In the genomic region with DNA sequence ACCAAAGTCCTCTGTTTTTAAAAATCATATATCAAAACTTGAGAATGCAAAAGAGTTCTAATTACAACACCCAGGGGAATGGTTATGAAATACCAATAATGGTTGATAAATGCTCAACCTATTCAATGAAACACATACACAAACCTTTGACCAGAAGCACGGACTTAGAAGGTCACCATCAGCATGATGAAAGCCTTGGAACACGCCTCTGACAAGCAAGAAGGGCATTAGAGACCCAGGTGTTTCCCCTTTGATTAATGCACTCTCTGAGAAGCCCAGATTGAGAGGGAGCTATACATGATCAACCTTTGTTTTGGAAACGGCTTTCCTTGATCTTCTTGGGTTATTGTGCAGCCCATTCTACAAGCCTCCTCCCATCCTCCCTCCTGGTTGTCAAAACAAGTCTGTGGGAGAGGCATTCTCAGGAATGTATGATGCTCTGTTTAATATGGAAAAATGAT, we compare ENCODE assay signal across 13 cellular contexts.
DNase-seq lines count a peak whose midpoint lies in the region; TF ChIP-seq lines count a peak whose summit lies in the region.
"Had no signal": no experiment of that assay in that cellular context is flagged by ENCODE, and none has a peak within 500 bp of the region (broad histone marks: within the 10 kb centered on the region; RNA-seq: fewer than 3 reads in every experiment).

No MANE protein-coding gene starts in this region.

- peak overlapping the region; percentile 23 for H3K4me2 ChIP-seq in hepatocyte
- no peak overlapping the region for H3K4me2 ChIP-seq in Karpas-422 (ENCODE audit: low read depth, low read length, poor library complexity, severe bottlenecking)

- H3K79me2 ChIP-seq in hepatocyte (no peaks in the 10 kb centered on the region), Karpas-422 (ENCODE audit: low read length) (no peaks in the 10 kb centered on the region)

- H3K9me3 ChIP-seq in hepatocyte (ENCODE audit: low read depth) (no peaks in the 10 kb centered on the region), uterus (no peaks in the 10 kb centered on the region), Karpas-422 (ENCODE audit: low read length) (no peaks in the 10 kb centered on the region)
- H3K9me3 ChIP-seq: Caco-2 had no signal

- H2AFZ ChIP-seq in hepatocyte: no peak overlapping the region
- no peak overlapping the region for H2AFZ ChIP-seq in Karpas-422 (ENCODE audit: low read length)

- intact Hi-C loops in uterus (cut with DNase I; ENCODE audit: low total_unique reads): no loop called here

- no peaks in the 10 kb centered on the region for H3K9me2 ChIP-seq in hepatocyte (replicated peaks; ENCODE audit: insufficient read depth)
- H3K9me2 ChIP-seq in Karpas-422 (replicated peaks; ENCODE audit: insufficient read depth, low read length): no peaks in the 10 kb centered on the region

- H3K27ac ChIP-seq in hepatocyte (peak overlapping the region; percentile 38), uterus (peak overlapping the region; percentile 10 to 50), Karpas-422 (ENCODE audit: low read length) (no peak overlapping the region)

- WGBS in hepatocyte (ENCODE audit: low lambda C conversion rate, missing lambda C conversion rate): 53% methylated on average over 3 of the region's 3 CpGs

- no peak for TF ChIP-seq POLR2A in uterus (IDR thresholded peaks at IDR 0.05)

- H3K4me1 ChIP-seq in hepatocyte (ENCODE audit: insufficient read depth) (peaks cover 17% of the 10 kb centered on the region), uterus (no peaks in the 10 kb centered on the region), Karpas-422 (ENCODE audit: low read length) (peaks cover 6% of the 10 kb centered on the region; the same call in 1 of the 2 replicates)

- H3K4me3 ChIP-seq in hepatocyte: no peak overlapping the region
- H3K4me3 ChIP-seq in uterus: no peak overlapping the region
- no peak overlapping the region for H3K4me3 ChIP-seq in Karpas-422 (ENCODE audit: low read length)

- peak; percentile 58 for DNase-seq in amniotic epithelial cell (ENCODE audit: low read depth)
- DNase-seq in hepatocyte (ENCODE audit: low spot score): no peak
- no peak for DNase-seq in uterus
- DNase-seq in Karpas-422: no peak
- DNase-seq in activated effector memory CD4-positive, alpha-beta T cell treated with Interleukin-2 at 50 U/mL for 16 hours: no peak
- DNase-seq in NCI-H2107 treated with DMSO at 0.1 percent for 48 hours (lab: John Stamatoyannopoulos, UW; ENCODE audit: unreplicated experiment): no peak
- DNase-seq: Caco-2, Kasumi-1, NCI-H1930, NCI-H2171 treated with DMSO at 0.1 percent for 48 hours, NCI-H510A treated with DMSO at 0.1 percent for 48 hours, SHP77 had no signal

- peaks cover 50% of the 10 kb centered on the region for H3K4me1 Mint-ChIP-seq in nephron

- H3K4me3 Mint-ChIP-seq in nephron: no peak overlapping the region

- H3K36me3 Mint-ChIP-seq in nephron (ENCODE audit: low read depth): no peaks in the 10 kb centered on the region

- no peak overlapping the region for H3K9ac ChIP-seq in Karpas-422 (ENCODE audit: low read length)

- no peaks in the 10 kb centered on the region for H3K36me3 ChIP-seq in hepatocyte (replicated peaks; ENCODE audit: insufficient read depth, low read depth)
- H3K36me3 ChIP-seq in uterus: no peaks in the 10 kb centered on the region
- no peaks in the 10 kb centered on the region for H3K36me3 ChIP-seq in Karpas-422 (ENCODE audit: insufficient read depth, low read length)

- H3K27me3 ChIP-seq in hepatocyte (no peaks in the 10 kb centered on the region), uterus (no peaks in the 10 kb centered on the region), Karpas-422 (ENCODE audit: low read length) (no peaks in the 10 kb centered on the region)

- peaks cover 4% of the 10 kb centered on the region for H3K27me3 Mint-ChIP-seq in nephron (ENCODE audit: low read depth)

- no peaks in the 10 kb centered on the region for H4K20me1 ChIP-seq in hepatocyte (ENCODE audit: insufficient read depth, poor library complexity, severe bottlenecking)
- no peaks in the 10 kb centered on the region for H4K20me1 ChIP-seq in Karpas-422 (ENCODE audit: insufficient read depth, low read depth, low read length)

- TF ChIP-seq CTCF in hepatocyte (IDR thresholded peaks at IDR 0.05; ENCODE audit: poor library complexity) (no peak), nephron (IDR thresholded peaks at IDR 0.05; ENCODE audit: unreplicated experiment in 3 of 3) (no peak), uterus (IDR thresholded peaks at IDR 0.05) (no peak)

- peak overlapping the region; percentile 75 to 92 (median 78) for H3K27ac Mint-ChIP-seq in nephron

- peaks cover 9% of the 10 kb centered on the region for H3K9me3 Mint-ChIP-seq in nephron
